ENCODE assay signal across 1 cellular context in the genomic region with DNA sequence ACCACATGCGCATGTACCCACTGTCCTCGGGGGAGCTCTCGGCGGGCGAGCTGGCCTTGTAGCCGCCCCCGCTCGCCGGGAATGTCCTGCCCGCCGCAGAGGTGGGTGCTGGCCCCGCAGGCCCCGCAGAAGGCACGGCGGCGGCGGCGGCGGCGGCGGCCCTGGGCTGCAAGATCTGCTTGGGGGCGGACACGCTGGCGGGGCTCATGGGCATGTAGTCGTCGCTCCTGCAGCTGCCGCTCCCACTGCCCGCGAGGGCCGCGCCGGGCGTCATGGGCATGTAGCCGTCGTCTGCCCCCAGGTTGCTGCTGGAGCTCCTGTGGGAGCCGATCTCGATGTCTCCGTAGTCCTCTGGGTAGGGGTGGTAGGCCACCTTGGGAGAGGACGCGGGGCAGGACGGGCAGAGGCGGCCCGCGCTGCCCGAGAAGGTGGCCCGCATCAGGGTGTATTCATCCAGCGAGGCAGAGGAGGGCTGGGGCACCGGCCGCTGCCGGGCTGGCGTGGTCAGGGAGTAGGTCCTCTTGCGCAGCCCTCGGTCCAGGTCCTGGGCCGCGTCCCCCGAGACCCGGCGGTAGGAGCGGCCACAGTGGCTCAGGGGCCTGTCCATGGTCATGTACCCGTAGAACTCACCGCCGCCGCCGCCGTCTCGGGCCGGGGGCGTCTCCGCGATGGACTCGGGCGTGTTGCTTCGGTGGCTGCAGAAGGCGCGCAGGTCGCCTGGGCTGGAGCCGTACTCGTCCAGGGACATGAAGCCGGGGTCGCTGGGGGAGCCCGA.
TF ChIP-seq lines count a peak whose summit lies in the region.

No MANE protein-coding gene starts in this region.

TF ChIP-seq in WTC11, 78 proteins besides CTCF, POLR2A, EP300 and RAD21 (continued from another document):
- TF ChIP-seq, protein P1, sequence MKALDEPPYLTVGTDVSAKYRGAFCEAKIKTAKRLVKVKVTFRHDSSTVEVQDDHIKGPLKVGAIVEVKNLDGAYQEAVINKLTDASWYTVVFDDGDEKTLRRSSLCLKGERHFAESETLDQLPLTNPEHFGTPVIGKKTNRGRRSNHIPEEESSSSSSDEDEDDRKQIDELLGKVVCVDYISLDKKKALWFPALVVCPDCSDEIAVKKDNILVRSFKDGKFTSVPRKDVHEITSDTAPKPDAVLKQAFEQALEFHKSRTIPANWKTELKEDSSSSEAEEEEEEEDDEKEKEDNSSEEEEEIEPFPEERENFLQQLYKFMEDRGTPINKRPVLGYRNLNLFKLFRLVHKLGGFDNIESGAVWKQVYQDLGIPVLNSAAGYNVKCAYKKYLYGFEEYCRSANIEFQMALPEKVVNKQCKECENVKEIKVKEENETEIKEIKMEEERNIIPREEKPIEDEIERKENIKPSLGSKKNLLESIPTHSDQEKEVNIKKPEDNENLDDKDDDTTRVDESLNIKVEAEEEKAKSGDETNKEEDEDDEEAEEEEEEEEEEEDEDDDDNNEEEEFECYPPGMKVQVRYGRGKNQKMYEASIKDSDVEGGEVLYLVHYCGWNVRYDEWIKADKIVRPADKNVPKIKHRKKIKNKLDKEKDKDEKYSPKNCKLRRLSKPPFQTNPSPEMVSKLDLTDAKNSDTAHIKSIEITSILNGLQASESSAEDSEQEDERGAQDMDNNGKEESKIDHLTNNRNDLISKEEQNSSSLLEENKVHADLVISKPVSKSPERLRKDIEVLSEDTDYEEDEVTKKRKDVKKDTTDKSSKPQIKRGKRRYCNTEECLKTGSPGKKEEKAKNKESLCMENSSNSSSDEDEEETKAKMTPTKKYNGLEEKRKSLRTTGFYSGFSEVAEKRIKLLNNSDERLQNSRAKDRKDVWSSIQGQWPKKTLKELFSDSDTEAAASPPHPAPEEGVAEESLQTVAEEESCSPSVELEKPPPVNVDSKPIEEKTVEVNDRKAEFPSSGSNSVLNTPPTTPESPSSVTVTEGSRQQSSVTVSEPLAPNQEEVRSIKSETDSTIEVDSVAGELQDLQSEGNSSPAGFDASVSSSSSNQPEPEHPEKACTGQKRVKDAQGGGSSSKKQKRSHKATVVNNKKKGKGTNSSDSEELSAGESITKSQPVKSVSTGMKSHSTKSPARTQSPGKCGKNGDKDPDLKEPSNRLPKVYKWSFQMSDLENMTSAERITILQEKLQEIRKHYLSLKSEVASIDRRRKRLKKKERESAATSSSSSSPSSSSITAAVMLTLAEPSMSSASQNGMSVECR (CRISPR knock-in tag; IDR thresholded peaks at IDR 0.05; ENCODE audit: borderline replicate concordance), result no peak
- 0 out of 2 replicates have a peak, but pooled peaks have one; percentile 22 for TF ChIP-seq IRF1 (CRISPR knock-in tag; IDR thresholded peaks at IDR 0.05)
